23 cellular contexts compared by ENCODE assay signal in the genomic region with DNA sequence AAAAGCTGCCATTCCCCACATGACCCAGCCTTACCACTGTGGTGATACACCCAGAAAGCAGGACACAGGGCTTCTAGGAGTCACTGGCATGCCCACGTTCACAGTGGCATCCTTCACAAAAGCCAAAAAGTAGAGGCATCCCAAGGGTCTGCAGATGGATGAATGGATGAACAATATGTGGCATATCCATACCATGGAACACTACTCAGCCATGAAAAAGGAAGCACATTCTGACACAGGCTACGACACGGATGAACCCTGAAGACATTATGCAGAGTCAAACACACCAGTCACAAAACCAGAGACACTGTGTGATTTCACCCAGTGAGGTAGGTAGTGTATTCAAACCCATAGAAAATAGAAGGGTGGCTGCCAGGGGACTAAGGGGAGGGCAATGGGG.
"Had no signal": no experiment of that assay in that cellular context is flagged by ENCODE, and none has a peak within 500 bp of the region (broad histone marks: within the 10 kb centered on the region; RNA-seq: fewer than 3 reads in every experiment).

No MANE protein-coding gene starts in this region.

- H3K9me3 ChIP-seq: colonic mucosa, esophagus muscularis mucosa, neutrophil, pancreas, sigmoid colon, thoracic aorta, transverse colon, upper lobe of right lung had no signal

- ATAC-seq: foreskin keratinocyte; heart right ventricle; left colon; left ventricle myocardium superior; natural killer cell; pancreas; stimulated activated naive B cell treated with anti-CD40 and anti-IgM and Interleukin-4, amounts not matched to agents 10 μg/mL and 1 μg/mL and 100 μg/mL, for 72 hours; upper lobe of right lung had no signal

- H3K4me3 ChIP-seq: colonic mucosa, esophagus muscularis mucosa, heart right ventricle, lung, pancreas, sigmoid colon, thoracic aorta, transverse colon, upper lobe of right lung had no signal

- H3K27me3 ChIP-seq: colonic mucosa, esophagus muscularis mucosa, foreskin keratinocyte, heart right ventricle, neutrophil, pancreas, sigmoid colon, transverse colon, upper lobe of right lung had no signal

- H3K4me1 ChIP-seq: colonic mucosa had no signal

- FAIRE-seq: endothelial cell of umbilical vein, pancreas had no signal

- H3K36me3 ChIP-seq: colonic mucosa, thoracic aorta, transverse colon had no signal

- H3K27ac ChIP-seq: colonic mucosa, foreskin keratinocyte, neutrophil, upper lobe of right lung had no signal

- DNase-seq: colonic mucosa; effector CD8-positive, alpha-beta T cell; endodermal cell; foreskin keratinocyte; glutamatergic neuron; heart right ventricle; hippocampal formation; kidney glomerular epithelial cell; left colon; left ventricle myocardium superior; natural killer cell; pancreas; sigmoid colon; stimulated activated CD4-positive, alpha-beta T cell treated with anti-CD3 and anti-CD28 coated beads, Interleukin-2, amount 100 ng/mL, for 24 hours; stimulated activated CD4-positive, alpha-beta T cell treated with anti-CD3 and anti-CD28 coated beads, Interleukin-4, amount 100 ng/mL, for 24 hours; stimulated activated naive B cell treated with anti-CD40 and anti-IgM and Interleukin-4, amounts not matched to agents 10 μg/mL and 1 μg/mL and 100 μg/mL, for 72 hours; transverse colon; upper lobe of right lung had no signal
